In the genomic region with DNA sequence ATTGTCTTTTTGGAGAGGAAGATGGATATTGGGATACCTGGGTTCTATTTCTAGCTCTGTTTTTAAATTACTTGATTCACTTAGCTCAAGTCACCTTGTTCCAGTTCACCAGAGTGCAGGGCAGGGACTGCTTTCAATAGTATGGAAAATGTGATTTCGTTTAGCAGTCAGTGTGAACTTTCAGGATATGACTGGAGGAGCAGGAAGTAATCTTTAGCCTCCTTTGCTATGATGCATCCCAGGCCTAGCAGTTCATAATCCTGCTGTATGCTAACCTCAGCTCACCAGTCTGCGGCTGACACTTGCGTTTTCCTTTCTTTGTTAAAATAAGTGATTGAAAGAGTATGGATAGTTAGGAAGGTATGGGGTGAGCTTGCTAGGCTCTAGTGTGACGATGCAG, we compare ENCODE assay signal across 19 cellular contexts.
"Had no signal": no experiment of that assay in that cellular context is flagged by ENCODE, and none has a peak within 500 bp of the region (broad histone marks: within the 10 kb centered on the region; RNA-seq: fewer than 3 reads in every experiment).

No MANE protein-coding gene starts in this region.

- H3K27ac Mint-ChIP-seq: activated naive CD4-positive, alpha-beta T cell treated with anti-CD3 and anti-CD28 coated beads, Interleukin-2, amount 10 ng/mL, durations not matched to agents 7 days and 5 days; activated T-helper 17 cell treated with anti-CD3 and anti-CD28 coated beads, Interleukin-2, amount 50 U/mL, for 72 hours; memory B cell; stimulated activated naive CD8-positive, alpha-beta T cell treated with anti-CD3 and anti-CD28 coated beads, Interleukin-15, Interleukin-2, amounts not matched to agents 100 ng/mL and 50 ng/mL, for 24 hours; T-cell had no signal

- DNase-seq: activated naive CD4-positive, alpha-beta T cell treated with anti-CD3 and anti-CD28 coated beads, Interleukin-2, amount 10 ng/mL, durations not matched to agents 7 days and 5 days; activated T-cell treated with anti-CD3 and anti-CD28 coated beads for 4 hours; caudate nucleus; foreskin melanocyte; immature natural killer cell; left cardiac atrium; mucosa of descending colon; naive thymus-derived CD4-positive, alpha-beta T cell; SK-N-SH; small intestine; stimulated activated CD4-positive, alpha-beta T cell treated with anti-CD3 and anti-CD28 coated beads, Interleukin-4, amount 100 ng/mL, for 24 hours; T-cell; T-helper 9 cell; testis had no signal

- H3K9me3 Mint-ChIP-seq: activated naive CD4-positive, alpha-beta T cell treated with anti-CD3 and anti-CD28 coated beads, Interleukin-2, amount 10 ng/mL, durations not matched to agents 7 days and 5 days; activated T-helper 17 cell treated with anti-CD3 and anti-CD28 coated beads, Interleukin-2, amount 50 U/mL, for 72 hours; immature natural killer cell; memory B cell; stimulated activated naive CD8-positive, alpha-beta T cell treated with anti-CD3 and anti-CD28 coated beads, Interleukin-15, Interleukin-2, amounts not matched to agents 100 ng/mL and 50 ng/mL, for 24 hours; T-cell had no signal

- H3K27me3 Mint-ChIP-seq: activated naive CD4-positive, alpha-beta T cell treated with anti-CD3 and anti-CD28 coated beads, Interleukin-2, amount 10 ng/mL, durations not matched to agents 7 days and 5 days; activated T-helper 17 cell treated with anti-CD3 and anti-CD28 coated beads, Interleukin-2, amount 50 U/mL, for 72 hours; memory B cell; naive thymus-derived CD4-positive, alpha-beta T cell; stimulated activated naive CD8-positive, alpha-beta T cell treated with anti-CD3 and anti-CD28 coated beads, Interleukin-15, Interleukin-2, amounts not matched to agents 100 ng/mL and 50 ng/mL, for 24 hours; T-cell had no signal

- H3K4me1 Mint-ChIP-seq: activated T-helper 17 cell treated with anti-CD3 and anti-CD28 coated beads, Interleukin-2, amount 50 U/mL, for 72 hours had no signal

- H3K4me3 Mint-ChIP-seq: activated naive CD4-positive, alpha-beta T cell treated with anti-CD3 and anti-CD28 coated beads, Interleukin-2, amount 10 ng/mL, durations not matched to agents 7 days and 5 days; activated T-helper 17 cell treated with anti-CD3 and anti-CD28 coated beads, Interleukin-2, amount 50 U/mL, for 72 hours; immature natural killer cell; memory B cell; naive thymus-derived CD4-positive, alpha-beta T cell; stimulated activated naive CD8-positive, alpha-beta T cell treated with anti-CD3 and anti-CD28 coated beads, Interleukin-15, Interleukin-2, amounts not matched to agents 100 ng/mL and 50 ng/mL, for 24 hours; T-cell had no signal

- ATAC-seq: activated CD4-positive, CD25-positive, alpha-beta regulatory T cell treated with anti-CD3 and anti-CD28 coated beads, Interleukin-2, amount 50 U/mL, for 24 hours; activated T-helper 17 cell treated with anti-CD3 and anti-CD28 coated beads, Interleukin-2, amount 50 U/mL, for 72 hours; mucosa of descending colon; naive thymus-derived CD4-positive, alpha-beta T cell; T-cell had no signal

- FAIRE-seq: colon, small intestine had no signal
